In genomic region chr12:19234171-19234704, GRCh38 we compare ENCODE assay signal across 11 cellular contexts.
DNase-seq lines count a peak whose midpoint lies in the region; ATAC-seq and TF ChIP-seq lines count a peak whose summit lies in the region.
"Had no signal": no experiment of that assay in that cellular context is flagged by ENCODE, and none has a peak within 500 bp of the region (broad histone marks: within the 10 kb centered on the region; RNA-seq: fewer than 3 reads in every experiment).

No MANE protein-coding gene starts in this region.

- H3K4me2 ChIP-seq in H9 (ENCODE audit: insufficient read depth, insufficient read length, low read length), result no peak overlapping the region
- H3K4me2 ChIP-seq in parathyroid adenoma (ENCODE audit: low read length), result no peak overlapping the region

- no peak overlapping the region for H4K91ac ChIP-seq in H9 (ENCODE audit: insufficient read length, low read depth, low read length)

- no peak overlapping the region for H2BK15ac ChIP-seq in H9 (ENCODE audit: low read depth, low read length)

- H3K4me1 ChIP-seq in H9 (ENCODE audit: insufficient read depth, low read length), result peaks cover 11% of the 10 kb centered on the region; the same call in 1 of the 2 replicates
- peaks cover 15% of the 10 kb centered on the region for H3K4me1 ChIP-seq in parathyroid adenoma

- H3K9me3 ChIP-seq in H9 (ENCODE audit: control insufficient read depth, low read depth, low read length) (no peaks in the 10 kb centered on the region), parathyroid adenoma (ENCODE audit: control insufficient read depth, low read length) (no peaks in the 10 kb centered on the region)

- in situ Hi-C loops in SK-MEL-5 (cut with HindIII; ENCODE audit: low pct_unique_long_range_greater_than_20kb, low sequenced_read_pairs), result no loop called here

- H3K56ac ChIP-seq in H9 (ENCODE audit: insufficient read length, low read depth, low read length), result no peak overlapping the region

- no peak overlapping the region for H2AK5ac ChIP-seq in H9 (ENCODE audit: insufficient read length, low read length)

- H3K23ac ChIP-seq in H9 (ENCODE audit: insufficient read length, low read depth, low read length), result no peak overlapping the region

- peaks cover 5% of the 10 kb centered on the region; the same call in 1 of the 2 replicates for H3K79me2 ChIP-seq in H9 (ENCODE audit: insufficient read depth, low read length)
- no peaks in the 10 kb centered on the region for H3K79me2 ChIP-seq in parathyroid adenoma

- no peak overlapping the region for H2AFZ ChIP-seq in H9 (ENCODE audit: low read length)
- H2AFZ ChIP-seq in parathyroid adenoma, result peak overlapping the region; percentile 0

- H3K18ac ChIP-seq in H9 (ENCODE audit: insufficient read length, low read depth, low read length), result no peak overlapping the region

- WGBS in H9 (ENCODE audit: extremely low coverage, insufficient read length, low lambda C conversion rate), result no CpG with 5 or more reads among the region's 3 CpGs

- peaks cover 4% of the 10 kb centered on the region for H3K79me1 ChIP-seq in H9 (ENCODE audit: insufficient read depth, low read depth, low read length, poor library complexity, severe bottlenecking)

- H3K36me3 ChIP-seq in parathyroid adenoma (ENCODE audit: control insufficient read depth, insufficient read depth, low read length), result no peaks in the 10 kb centered on the region

- no peak overlapping the region for H3K4me3 Mint-ChIP-seq in H9
- no peak overlapping the region for H3K4me3 Mint-ChIP-seq in natural killer cell treated with Interleukin-12 subunit alpha and Interleukin-12 subunit beta and Interleukin-15 and Interleukin-18, amount 100 ng/mL, for 72 hours
- H3K4me3 Mint-ChIP-seq: naive thymus-derived CD8-positive, alpha-beta T cell had no signal

- H3K9ac ChIP-seq in H9 (ENCODE audit: extremely low read depth, insufficient read length, low read length), result no peak overlapping the region
- H3K9ac ChIP-seq in parathyroid adenoma, result no peak overlapping the region

- H4K5ac ChIP-seq in H9 (ENCODE audit: insufficient read length, low read depth, low read length), result no peak overlapping the region

- H3K4ac ChIP-seq in H9 (ENCODE audit: low read depth, low read length), result no peak overlapping the region

- H2BK20ac ChIP-seq in H9 (ENCODE audit: low read depth, low read length, poor library complexity, severe bottlenecking), result no peak overlapping the region

- H3K36me3 Mint-ChIP-seq in H9 (ENCODE audit: insufficient read depth in 1 of 3, low read depth in 3 of 3), result peaks cover 12 to 18% (median 15%) of the 10 kb centered on the region in 3 experiments
- no peaks in the 10 kb centered on the region for H3K36me3 Mint-ChIP-seq in natural killer cell treated with Interleukin-12 subunit alpha and Interleukin-12 subunit beta and Interleukin-15 and Interleukin-18, amount 100 ng/mL, for 72 hours
- H3K36me3 Mint-ChIP-seq: naive thymus-derived CD8-positive, alpha-beta T cell had no signal

- H2BK120ac ChIP-seq in H9 (ENCODE audit: low read depth, low read length, poor library complexity, severe bottlenecking), result no peak overlapping the region

- H3K27me3 ChIP-seq in H9 (ENCODE audit: insufficient read depth, low read length) (no peaks in the 10 kb centered on the region), parathyroid adenoma (ENCODE audit: control insufficient read depth, insufficient read depth, low read length) (no peaks in the 10 kb centered on the region)

- no peak overlapping the region for H3K14ac ChIP-seq in H9 (ENCODE audit: insufficient read depth, low read length)

- ATAC-seq in HG03469 (IDR thresholded peaks at IDR 0.05; ENCODE audit: unreplicated experiment), result no peak
- ATAC-seq in natural killer cell treated with Interleukin-12 subunit alpha and Interleukin-12 subunit beta and Interleukin-15 and Interleukin-18, amount 100 ng/mL, for 72 hours, result no peak
- ATAC-seq: naive thymus-derived CD8-positive, alpha-beta T cell had no signal

- H2BK12ac ChIP-seq in H9 (ENCODE audit: insufficient read length, low read depth, low read length), result no peak overlapping the region

- H2BK5ac ChIP-seq in H9 (ENCODE audit: insufficient read length, low read length), result no peak overlapping the region

- no peak overlapping the region for H3T11ph ChIP-seq in H9 (ENCODE audit: low read length)

- DNase-seq in H9 (no peak), SK-MEL-5 (ENCODE audit: low read depth, low spot score) (peak; percentile 73), fibroblast of villous mesenchyme (ENCODE audit: low read depth) (peak; percentile 58), NCI-H345 (lab: John Stamatoyannopoulos, UW) (no peak), COR-L47 (lab: John Stamatoyannopoulos, UW) (no peak)
- DNase-seq in natural killer cell treated with Interleukin-12 subunit alpha and Interleukin-12 subunit beta and Interleukin-15 and Interleukin-18, amount 100 ng/mL, for 72 hours (ENCODE audit: low spot score), result no peak
- DNase-seq: naive thymus-derived CD8-positive, alpha-beta T cell; NCI-H2029; T-helper 2 cell had no signal

- H3K4me3 ChIP-seq in fibroblast of villous mesenchyme (ENCODE audit: low read depth, low read length), result no peak overlapping the region
- H3K4me3 ChIP-seq in parathyroid adenoma (ENCODE audit: low read depth, low read length), result no peak overlapping the region

- H3K9me3 Mint-ChIP-seq in H9, result peaks cover 9 to 10% of the 10 kb centered on the region in 2 experiments
- H3K9me3 Mint-ChIP-seq in natural killer cell treated with Interleukin-12 subunit alpha and Interleukin-12 subunit beta and Interleukin-15 and Interleukin-18, amount 100 ng/mL, for 72 hours, result no peaks in the 10 kb centered on the region

- H4K8ac ChIP-seq in H9 (replicated peaks; ENCODE audit: insufficient read length, low read depth, low read length), result no peak overlapping the region

- H3K27me3 Mint-ChIP-seq in H9 (ENCODE audit: low read depth), result no peaks in the 10 kb centered on the region
- no peaks in the 10 kb centered on the region for H3K27me3 Mint-ChIP-seq in natural killer cell treated with Interleukin-12 subunit alpha and Interleukin-12 subunit beta and Interleukin-15 and Interleukin-18, amount 100 ng/mL, for 72 hours
- H3K27me3 Mint-ChIP-seq: naive thymus-derived CD8-positive, alpha-beta T cell had no signal

- no peak for TF ChIP-seq CTCF in H9 (conservative IDR thresholded peaks at IDR 0.05)
- TF ChIP-seq CTCF in fibroblast of villous mesenchyme (IDR thresholded peaks at IDR 0.05; ENCODE audit: insufficient read depth, low read depth, low read length), result no peak
- no peak for TF ChIP-seq CTCF in parathyroid adenoma (IDR thresholded peaks at IDR 0.05)

- H3K27ac ChIP-seq in H9 (ENCODE audit: insufficient read length, low read depth, low read length), result no peak overlapping the region
- peak overlapping the region; percentile 0 for H3K27ac ChIP-seq in parathyroid adenoma

- peak overlapping the region; percentile 27 to 96 (median 76); a peak in 4 of 7 replicates for H3K27ac Mint-ChIP-seq in H9
- peak overlapping the region in 1 of 2 donors; percentile 50 for H3K27ac Mint-ChIP-seq in natural killer cell treated with Interleukin-12 subunit alpha and Interleukin-12 subunit beta and Interleukin-15 and Interleukin-18, amount 100 ng/mL, for 72 hours
- H3K27ac Mint-ChIP-seq: naive thymus-derived CD8-positive, alpha-beta T cell had no signal

- no peaks in the 10 kb centered on the region for H4K20me1 ChIP-seq in H9 (ENCODE audit: control insufficient read depth, insufficient read depth, insufficient read length)

- H3K4me1 Mint-ChIP-seq in H9, result peaks cover 37 to 43% of the 10 kb centered on the region in 2 experiments
- peaks cover 0 to 13% of the 10 kb centered on the region in 2 donors for H3K4me1 Mint-ChIP-seq in natural killer cell treated with Interleukin-12 subunit alpha and Interleukin-12 subunit beta and Interleukin-15 and Interleukin-18, amount 100 ng/mL, for 72 hours (ENCODE audit: low read depth in 2 of 2)

- H3K23me2 ChIP-seq in H9 (ENCODE audit: insufficient read length, low read depth, low read length, poor library complexity, severe bottlenecking), result no peaks in the 10 kb centered on the region

Comparison
In these comparisons a context has a peak if more than half of its experiments do, and no peak if none do; other contexts are left out.
1. DNase-seq: peak in SK-MEL-5 (single experiment) and fibroblast of villous mesenchyme (single experiment); none in H9 (single experiment), NCI-H345 (single experiment), COR-L47 (single experiment) and natural killer cell treated with Interleukin-12 subunit alpha and Interleukin-12 subunit beta and Interleukin-15 and Interleukin-18, amount 100 ng/mL, for 72 hours (single experiment).